1 cellular context compared by ENCODE assay signal in genomic region chr12:5173511-5174011, GRCh38.
TF ChIP-seq lines count a peak whose summit lies in the region.

No MANE protein-coding gene starts in this region.

TF ChIP-seq in HepG2, 621 proteins besides CTCF, POLR2A, EP300 and RAD21 (continued from another document):
- no peak for TF ChIP-seq ZNF558 (CRISPR knock-in tag; IDR thresholded peaks at IDR 0.05; ENCODE audit: borderline replicate concordance)
- TF ChIP-seq NFIC (IDR thresholded peaks at IDR 0.05; ENCODE audit: low read length) = no peak
- no peak for TF ChIP-seq SP1 (IDR thresholded peaks at IDR 0.05)
- no peak for TF ChIP-seq SP1 (CRISPR knock-in tag; IDR thresholded peaks at IDR 0.05)
- no peak for TF ChIP-seq MED13 (CRISPR knock-in tag; IDR thresholded peaks at IDR 0.05)
- no peak for TF ChIP-seq IRF2 (CRISPR knock-in tag; IDR thresholded peaks at IDR 0.05)
- TF ChIP-seq RBAK (CRISPR knock-in tag; IDR thresholded peaks at IDR 0.05) = no peak
- no peak for TF ChIP-seq RFXAP (CRISPR knock-in tag; IDR thresholded peaks at IDR 0.05; ENCODE audit: borderline replicate concordance)
- TF ChIP-seq ZNF562 (CRISPR knock-in tag; IDR thresholded peaks at IDR 0.05; ENCODE audit: borderline replicate concordance) = no peak
- no peak for TF ChIP-seq RARG (CRISPR knock-in tag; IDR thresholded peaks at IDR 0.05; ENCODE audit: low read depth)
- TF ChIP-seq ZNF781 (CRISPR knock-in tag; IDR thresholded peaks at IDR 0.05; ENCODE audit: borderline replicate concordance, not compliant biosample characterization) = no peak
- no peak for TF ChIP-seq ZNF761 (CRISPR knock-in tag; conservative IDR thresholded peaks at IDR 0.05)
- TF ChIP-seq, protein P1, sequence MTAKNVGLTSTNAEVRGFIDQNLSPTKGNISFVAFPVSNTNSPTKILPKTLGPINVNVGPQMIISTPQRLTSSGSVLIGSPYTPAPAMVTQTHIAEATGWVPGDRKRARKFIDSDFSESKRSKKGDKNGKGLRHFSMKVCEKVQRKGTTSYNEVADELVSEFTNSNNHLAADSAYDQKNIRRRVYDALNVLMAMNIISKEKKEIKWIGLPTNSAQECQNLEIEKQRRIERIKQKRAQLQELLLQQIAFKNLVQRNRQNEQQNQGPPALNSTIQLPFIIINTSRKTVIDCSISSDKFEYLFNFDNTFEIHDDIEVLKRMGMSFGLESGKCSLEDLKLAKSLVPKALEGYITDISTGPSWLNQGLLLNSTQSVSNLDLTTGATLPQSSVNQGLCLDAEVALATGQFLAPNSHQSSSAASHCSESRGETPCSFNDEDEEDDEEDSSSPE (CRISPR knock-in tag; IDR thresholded peaks at IDR 0.05) = no peak
- no peak for TF ChIP-seq ZNF772 (CRISPR knock-in tag; IDR thresholded peaks at IDR 0.05)
- TF ChIP-seq, protein P2, sequence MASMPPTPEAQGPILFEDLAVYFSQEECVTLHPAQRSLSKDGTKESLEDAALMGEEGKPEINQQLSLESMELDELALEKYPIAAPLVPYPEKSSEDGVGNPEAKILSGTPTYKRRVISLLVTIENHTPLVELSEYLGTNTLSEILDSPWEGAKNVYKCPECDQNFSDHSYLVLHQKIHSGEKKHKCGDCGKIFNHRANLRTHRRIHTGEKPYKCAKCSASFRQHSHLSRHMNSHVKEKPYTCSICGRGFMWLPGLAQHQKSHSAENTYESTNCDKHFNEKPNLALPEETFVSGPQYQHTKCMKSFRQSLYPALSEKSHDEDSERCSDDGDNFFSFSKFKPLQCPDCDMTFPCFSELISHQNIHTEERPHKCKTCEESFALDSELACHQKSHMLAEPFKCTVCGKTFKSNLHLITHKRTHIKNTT (CRISPR knock-in tag; IDR thresholded peaks at IDR 0.05) = no peak
- no peak for TF ChIP-seq ZNF3 (CRISPR knock-in tag; IDR thresholded peaks at IDR 0.05)
- no peak for TF ChIP-seq ZMYM3 (CRISPR knock-in tag; IDR thresholded peaks at IDR 0.05)
- TF ChIP-seq CBX2 (IDR thresholded peaks at IDR 0.05; ENCODE audit: low read depth, low read length) = no peak
- no peak for TF ChIP-seq CBX2 (CRISPR knock-in tag; IDR thresholded peaks at IDR 0.05; ENCODE audit: low read depth)
